In the genomic region with DNA sequence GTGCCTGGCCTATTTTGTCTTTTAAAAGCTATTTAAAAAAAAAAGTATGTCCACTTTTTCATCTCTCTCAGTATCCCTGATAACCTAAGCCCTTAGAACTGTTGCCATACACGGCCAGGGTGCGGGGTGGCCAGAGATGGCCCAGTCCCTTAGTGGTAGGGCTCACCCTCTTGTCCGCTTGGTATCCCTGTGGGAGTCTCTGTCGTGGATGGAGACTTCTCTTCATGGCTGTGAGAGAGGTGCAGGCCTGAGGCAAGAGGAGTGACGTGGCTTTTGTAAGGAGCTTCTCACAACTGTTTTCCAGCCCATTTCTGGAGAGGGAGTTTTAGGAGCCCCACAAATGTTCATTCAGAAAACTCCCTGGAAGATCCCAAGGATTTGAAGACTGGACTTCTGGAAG, we compare ENCODE assay signal across 21 cellular contexts. TPM values are rescaled to one million over a fixed set of nuclear protein-coding genes. Genes with fewer than 3 reads are reported as not detected.
DNase-seq lines count a peak whose midpoint lies in the region; ATAC-seq and TF ChIP-seq lines count a peak whose summit lies in the region.
"Had no signal": no experiment of that assay in that cellular context is flagged by ENCODE, and none has a peak within 500 bp of the region (broad histone marks: within the 10 kb centered on the region; RNA-seq: fewer than 3 reads in every experiment).

No MANE protein-coding gene starts in this region.

- no peaks in the 10 kb centered on the region for H4K20me1 ChIP-seq in SU-DHL-6 (ENCODE audit: low read depth, low read length)

- H3F3A ChIP-seq in SU-DHL-6 (ENCODE audit: insufficient read depth), result peaks cover 42% of the 10 kb centered on the region

- H3K27ac ChIP-seq in left ventricle myocardium inferior (replicated peaks) (peak overlapping the region; percentile 33), SU-DHL-6 (ENCODE audit: low read depth, low read length) (peak overlapping the region; percentile 89), mesenchymal stem cell (ENCODE audit: low read length, poor library complexity, severe bottlenecking) (no peak overlapping the region)
- H3K27ac ChIP-seq: neural progenitor cell, PC-9 had no signal

- H3K9me3 ChIP-seq in left ventricle myocardium inferior (replicated peaks), result no peaks in the 10 kb centered on the region
- no peaks in the 10 kb centered on the region for H3K9me3 ChIP-seq in SU-DHL-6 (ENCODE audit: insufficient read depth, low read length)
- no peaks in the 10 kb centered on the region for H3K9me3 ChIP-seq in mesenchymal stem cell (ENCODE audit: control insufficient read depth, low read length)
- H3K9me3 ChIP-seq: BE2C, lower lobe of right lung, prostate gland, sigmoid colon, stomach had no signal

- no peaks in the 10 kb centered on the region for H3K9me2 ChIP-seq in SU-DHL-6 (replicated peaks; ENCODE audit: insufficient read depth, low read length)

- no peak for DNase-seq in left ventricle myocardium inferior
- DNase-seq in cardiac septum (ENCODE audit: low spot score), result no peak
- DNase-seq in mesenchymal stem cell, result no peak
- DNase-seq in HT-29 (ENCODE audit: low spot score), result no peak
- DNase-seq in HEK293T (ENCODE audit: extremely low spot score), result no peak
- DNase-seq: amniotic stem cell, BE2C, COR-L47, DMS79, kidney, lower lobe of right lung, NCI-H2081, PC-9, SIG-M5, sigmoid colon, stomach had no signal

- peaks cover 63% of the 10 kb centered on the region for H3K4me1 ChIP-seq in left ventricle myocardium inferior
- H3K4me1 ChIP-seq in mesenchymal stem cell (ENCODE audit: control insufficient read depth, insufficient read depth, low read depth, low read length), result peaks cover 13% of the 10 kb centered on the region
- H3K4me1 ChIP-seq: BE2C, neural progenitor cell had no signal

- WGBS in mesenchymal stem cell, result 97% methylated on average over 5 of the region's 5 CpGs

- intact Hi-C loops in left ventricle myocardium inferior (cut with micrococcal nuclease) (no loop called here), cardiac septum (cut with DNase I) (no loop called here)

- no peak overlapping the region for H2BK5ac ChIP-seq in mesenchymal stem cell (ENCODE audit: low read depth, low read length, poor library complexity, severe bottlenecking)

- no peak overlapping the region for H3K4ac ChIP-seq in mesenchymal stem cell (ENCODE audit: low read depth in 1 of 2, low read length in 2 of 2)

- H3K4me2 ChIP-seq in SU-DHL-6 (ENCODE audit: low read depth, low read length, poor library complexity, severe bottlenecking) (peak overlapping the region; percentile 58), mesenchymal stem cell (ENCODE audit: low read length, poor library complexity, severe bottlenecking) (no peak overlapping the region)
- H3K4me2 ChIP-seq: neural progenitor cell, PC-9 had no signal

- POLR2A ChIA-PET in HEK293T (lab: Yijun Ruan, JAX), result no interaction called here

- no peak overlapping the region for H3K4me3 ChIP-seq in left ventricle myocardium inferior
- H3K4me3 ChIP-seq in SU-DHL-6 (ENCODE audit: insufficient read depth, low read length, poor library complexity, severe bottlenecking), result no peak overlapping the region
- H3K4me3 ChIP-seq in mesenchymal stem cell (ENCODE audit: insufficient read depth in 1 of 2, low read depth in 1 of 2, low read length in 2 of 2), result no peak overlapping the region
- H3K4me3 ChIP-seq: lower lobe of right lung, neural progenitor cell, PC-9, prostate gland, sigmoid colon, stomach had no signal

- ATAC-seq in HG02798 (IDR thresholded peaks at IDR 0.05; ENCODE audit: poor library complexity, unreplicated experiment) (no peak), GM19328 (IDR thresholded peaks at IDR 0.05; ENCODE audit: unreplicated experiment) (no peak)

- H3K14ac ChIP-seq in mesenchymal stem cell (ENCODE audit: low read length in 2 of 2), result no peak overlapping the region

- no peak overlapping the region for H3K18ac ChIP-seq in mesenchymal stem cell (ENCODE audit: low read depth in 1 of 2, low read length in 2 of 2)

- H4K8ac ChIP-seq in mesenchymal stem cell (ENCODE audit: low read length), result no peak overlapping the region

- H2AFZ ChIP-seq in SU-DHL-6 (ENCODE audit: low read depth, low read length, severe bottlenecking) (no peak overlapping the region), mesenchymal stem cell (ENCODE audit: low read depth, low read length) (no peak overlapping the region)
- H2AFZ ChIP-seq: neural progenitor cell, PC-9 had no signal

- peaks cover 43% of the 10 kb centered on the region for H3K79me1 ChIP-seq in mesenchymal stem cell (replicated peaks; ENCODE audit: low read length, poor library complexity, severe bottlenecking)

- CTCF ChIA-PET in HEK293T (lab: Yijun Ruan, JAX), result no interaction called here

- H4K91ac ChIP-seq in mesenchymal stem cell (ENCODE audit: low read length), result no peak overlapping the region

- no peak overlapping the region for H2BK120ac ChIP-seq in mesenchymal stem cell (ENCODE audit: low read depth, low read length)

- H3K36me3 ChIP-seq in left ventricle myocardium inferior (peaks cover 65% of the 10 kb centered on the region), SU-DHL-6 (ENCODE audit: low read length) (peaks cover 5% of the 10 kb centered on the region; the same call in 1 of the 2 replicates), mesenchymal stem cell (ENCODE audit: control insufficient read depth in 1 of 2, insufficient read depth in 2 of 2, low read depth in 1 of 2, low read length in 2 of 2) (peaks cover 69 to 90% of the 10 kb centered on the region in 2 experiments)
- H3K36me3 ChIP-seq: neural progenitor cell had no signal

- no peak for TF ChIP-seq CTCF in left ventricle myocardium inferior (IDR thresholded peaks at IDR 0.05; ENCODE audit: borderline replicate concordance)
- no peak for TF ChIP-seq CTCF in SU-DHL-6 (IDR thresholded peaks at IDR 0.05; ENCODE audit: insufficient read depth, low read length, poor library complexity, severe bottlenecking)

- H3K79me2 ChIP-seq in SU-DHL-6 (ENCODE audit: insufficient read depth, low read length), result no peaks in the 10 kb centered on the region

- no peak overlapping the region for H3K23ac ChIP-seq in mesenchymal stem cell (ENCODE audit: low read length in 2 of 2)

- H3K9ac ChIP-seq in SU-DHL-6 (ENCODE audit: low read length) (0 out of 2 replicates have a peak overlapping the region, but pooled peaks have one; percentile 51), mesenchymal stem cell (ENCODE audit: low read length) (peak overlapping the region; percentile 41)

- H3K27me3 ChIP-seq in left ventricle myocardium inferior (ENCODE audit: low read depth), result no peaks in the 10 kb centered on the region
- H3K27me3 ChIP-seq in SU-DHL-6 (ENCODE audit: low read length), result no peaks in the 10 kb centered on the region
- H3K27me3 ChIP-seq in mesenchymal stem cell (ENCODE audit: control insufficient read depth in 1 of 2, insufficient read depth in 1 of 2, low read length in 2 of 2), result no peaks in the 10 kb centered on the region
- H3K27me3 ChIP-seq: BE2C, neural progenitor cell, sigmoid colon, stomach had no signal

- no peak overlapping the region for H2AK5ac ChIP-seq in mesenchymal stem cell (ENCODE audit: low read length, severe bottlenecking)

- no peak overlapping the region for H2BK12ac ChIP-seq in mesenchymal stem cell (ENCODE audit: low read length in 2 of 2)

- no peak overlapping the region for H2BK15ac ChIP-seq in mesenchymal stem cell (ENCODE audit: low read depth, poor library complexity, severe bottlenecking)

TF ChIP-seq in HEK293T, 16 proteins besides CTCF, POLR2A, EP300 and RAD21:
- TF ChIP-seq NFRKB (IDR thresholded peaks at IDR 0.05) (no peak), ARNT (IDR thresholded peaks at IDR 0.05) (no peak), SUZ12 (IDR thresholded peaks at IDR 0.05) (no peak), ELF4 (IDR thresholded peaks at IDR 0.05) (no peak), LEF1 (IDR thresholded peaks at IDR 0.05; ENCODE audit: borderline replicate concordance) (no peak), FOXA1 (IDR thresholded peaks at IDR 0.05) (no peak), CTBP1 (IDR thresholded peaks at IDR 0.05; ENCODE audit: borderline replicate concordance) (no peak), TARDBP (IDR thresholded peaks at IDR 0.05) (no peak), FOXM1 (IDR thresholded peaks at IDR 0.05; ENCODE audit: borderline replicate concordance) (no peak), PKNOX1 (IDR thresholded peaks at IDR 0.05) (no peak), FOXK2 (IDR thresholded peaks at IDR 0.05) (no peak), BHLHE40 (IDR thresholded peaks at IDR 0.05; ENCODE audit: borderline replicate concordance) (no peak), ZNF384 (IDR thresholded peaks at IDR 0.05) (no peak), L3MBTL2 (conservative IDR thresholded peaks at IDR 0.05) (no peak), HDGF (IDR thresholded peaks at IDR 0.05; ENCODE audit: borderline replicate concordance) (no peak)

RNA-seq across cellular contexts. Expression of gene XRCC3, which starts 26.8 kb away (rescaled TPM):
- 4.1 TPM for total RNA-seq in left ventricle myocardium inferior
- 3.9 TPM for total RNA-seq in cardiac septum
- polyA plus RNA-seq in mesenchymal stem cell (2013, experiment 1 of 2), result 4.5 TPM
- 4.2 TPM for polyA plus RNA-seq in mesenchymal stem cell (2013, experiment 2 of 2)
- 84.5 and 86.3 TPM in 2 replicates for total RNA-seq in HT-29 (2014; rRNA removed; shearing (Covaris generic))

RNA-seq across cellular contexts. Expression of gene ZFYVE21, which starts 27.2 kb away (rescaled TPM):
- total RNA-seq in left ventricle myocardium inferior (50.5 TPM), cardiac septum (60.9 TPM)
- polyA plus RNA-seq in mesenchymal stem cell (2013, experiment 1 of 2), result 44.0 TPM
- 43.8 TPM for polyA plus RNA-seq in mesenchymal stem cell (2013, experiment 2 of 2)
- total RNA-seq in HT-29 (2014; rRNA removed; shearing (Covaris generic)), result 37.6 and 40.0 TPM in 2 replicates

RNA-seq across cellular contexts. Expression of gene KLC1, which starts 59.4 kb away (rescaled TPM):
- total RNA-seq in left ventricle myocardium inferior (137 TPM), cardiac septum (219 TPM)
- polyA plus RNA-seq in mesenchymal stem cell (2013, experiment 1 of 2), result 83.2 TPM
- polyA plus RNA-seq in mesenchymal stem cell (2013, experiment 2 of 2), result 80.5 TPM
- total RNA-seq in HT-29 (2014; rRNA removed; shearing (Covaris generic)), result 93.5 and 102 TPM in 2 replicates

Comparison
In these comparisons a context has a peak if more than half of its experiments do, and no peak if none do; other contexts are left out.
1. RNA of gene XRCC3, which starts 26.8 kb away (total RNA-seq): 84.5 to 86.3 TPM in HT-29; 4.1 TPM in left ventricle myocardium inferior (single experiment) and 3.9 TPM in cardiac septum (single experiment); every median in the first group is over 10 times any median in the second.